Comparison of ENCODE assay signal across 8 cellular contexts in the genomic region with DNA sequence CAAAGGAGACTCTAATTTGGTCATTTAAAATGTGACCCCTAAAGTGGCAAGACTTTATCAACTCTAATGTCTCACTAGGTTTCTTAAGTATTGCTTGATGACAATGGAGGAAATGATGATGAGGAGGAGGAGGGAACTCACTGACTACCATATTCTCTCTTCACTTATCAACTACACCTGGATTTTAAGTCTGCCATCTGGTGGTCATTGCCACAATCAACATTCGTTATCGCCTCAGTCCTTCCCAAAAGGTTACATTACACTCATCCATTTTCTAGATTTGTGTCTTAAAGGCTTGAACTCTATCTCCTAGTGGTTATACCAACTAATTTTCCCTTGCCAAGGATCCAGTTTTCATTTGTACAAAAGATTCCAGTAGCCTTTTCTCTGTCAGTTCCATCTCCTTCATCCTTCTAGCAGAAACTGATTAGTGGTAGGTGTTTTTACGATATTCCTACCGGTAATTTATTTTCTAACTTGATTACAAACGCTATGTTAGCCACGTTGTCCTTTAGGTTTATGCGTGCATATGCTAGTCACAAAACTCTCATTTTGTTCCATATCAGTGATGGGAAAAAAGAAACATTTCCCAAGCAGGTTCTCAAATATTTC.
DNase-seq lines count a peak whose midpoint lies in the region; ATAC-seq and TF ChIP-seq lines count a peak whose summit lies in the region.

No MANE protein-coding gene starts in this region.

- no peaks in the 10 kb centered on the region for H3K36me3 Mint-ChIP-seq in MCF 10A (ENCODE audit: insufficient read depth, unreplicated experiment)
- no peaks in the 10 kb centered on the region for H3K36me3 Mint-ChIP-seq in nephron (ENCODE audit: low read depth)

- H3K4me1 Mint-ChIP-seq in MCF 10A (ENCODE audit: insufficient read depth, unreplicated experiment) (no peaks in the 10 kb centered on the region), nephron (peaks cover 32% of the 10 kb centered on the region)

- CTCF ChIA-PET in MCF 10A (lab: Yijun Ruan, JAX), result interaction anchor here (0.7 to 2.6 kb wide), 7 partner anchors 8 to 352 kb away, joined by 3 to 18 read pairs (median 5); no protein-coding TSS in a partner anchor

- no peak overlapping the region for H3K4me3 ChIP-seq in breast epithelium
- no peak overlapping the region for H3K4me3 ChIP-seq in body of pancreas

- no peaks in the 10 kb centered on the region for H3K9me3 Mint-ChIP-seq in MCF 10A (ENCODE audit: unreplicated experiment)
- no peaks in the 10 kb centered on the region for H3K9me3 Mint-ChIP-seq in nephron

- H3K27ac ChIP-seq in breast epithelium (no peak overlapping the region), body of pancreas (no peak overlapping the region)

- DNase-seq in MCF 10A (ENCODE audit: unreplicated experiment) (peak; percentile 59), breast epithelium (ENCODE audit: low spot score in 2 of 2) (no peak), body of pancreas (peak in 2 of 4 donors; percentile 5), UCSD-AML1 (lab: John Stamatoyannopoulos, UW; ENCODE audit: unreplicated experiment) (no peak)
- no peak for DNase-seq in activated CD8-positive, alpha-beta memory T cell treated with anti-CD3 and anti-CD28 coated beads, Interleukin-2, amount 50 U/mL, for 4 hours

- H3K27ac Mint-ChIP-seq in MCF 10A (ENCODE audit: low read depth, unreplicated experiment), result no peak overlapping the region
- no peak overlapping the region for H3K27ac Mint-ChIP-seq in nephron

- H3K36me3 ChIP-seq in breast epithelium, result no peaks in the 10 kb centered on the region
- no peaks in the 10 kb centered on the region for H3K36me3 ChIP-seq in body of pancreas (replicated peaks in 1 of 2; ENCODE audit: insufficient read depth in 1 of 2, low read depth in 2 of 2)

- H3K27me3 ChIP-seq in breast epithelium, result no peaks in the 10 kb centered on the region
- no peaks in the 10 kb centered on the region for H3K27me3 ChIP-seq in body of pancreas

- ATAC-seq in body of pancreas (no peak), GM19023 (IDR thresholded peaks at IDR 0.05; ENCODE audit: unreplicated experiment) (no peak)

- TF ChIP-seq CTCF in MCF 10A (IDR thresholded peaks at IDR 0.05; ENCODE audit: unreplicated experiment) (peak; percentile 43), breast epithelium (IDR thresholded peaks at IDR 0.05) (peak in 1 of 3 donors; percentile 12), LNCAP (IDR thresholded peaks at IDR 0.05) (peak; percentile 73), body of pancreas (IDR thresholded peaks at IDR 0.05) (peak; percentile 13 to 45 (median 37)), nephron (IDR thresholded peaks at IDR 0.05; ENCODE audit: unreplicated experiment in 3 of 3) (peak; percentile 50 to 60 (median 55))

- BruUV-seq in MCF 10A (replicated peaks; lab: Mats Ljungman, UMichigan), result no TSS peak

- intact Hi-C loops in MCF 10A (cut with micrococcal nuclease) (loop anchor here (1.0 to 2.0 kb wide), 3 partner anchors 160 to 952 kb away; no protein-coding TSS in a partner anchor), breast epithelium (cut with DNase I; ENCODE audit: low total_unique reads) (no loop called here), body of pancreas (cut with DNase I) (no loop called here)

- POLR2A ChIA-PET in MCF 10A (lab: Yijun Ruan, JAX), result no interaction called here

- H3K27me3 Mint-ChIP-seq in MCF 10A (ENCODE audit: insufficient read depth, unreplicated experiment) (no peaks in the 10 kb centered on the region), nephron (ENCODE audit: low read depth) (peaks cover 5% of the 10 kb centered on the region)

- no peak for TF ChIP-seq POLR2A in breast epithelium (IDR thresholded peaks at IDR 0.05)
- no peak for TF ChIP-seq POLR2A in body of pancreas (IDR thresholded peaks at IDR 0.05)

- H3K9me3 ChIP-seq in breast epithelium (no peaks in the 10 kb centered on the region), body of pancreas (no peaks in the 10 kb centered on the region)

- H3K4me1 ChIP-seq in breast epithelium (no peaks in the 10 kb centered on the region), body of pancreas (no peaks in the 10 kb centered on the region)

- H3K4me3 Mint-ChIP-seq in MCF 10A (ENCODE audit: unreplicated experiment) (no peak overlapping the region), nephron (no peak overlapping the region)

- 51 to 52% methylated on average over 7 of the region's 7 CpGs for WGBS in body of pancreas, 2 donors
